ENCODE assay signal across 18 cellular contexts in the genomic region with DNA sequence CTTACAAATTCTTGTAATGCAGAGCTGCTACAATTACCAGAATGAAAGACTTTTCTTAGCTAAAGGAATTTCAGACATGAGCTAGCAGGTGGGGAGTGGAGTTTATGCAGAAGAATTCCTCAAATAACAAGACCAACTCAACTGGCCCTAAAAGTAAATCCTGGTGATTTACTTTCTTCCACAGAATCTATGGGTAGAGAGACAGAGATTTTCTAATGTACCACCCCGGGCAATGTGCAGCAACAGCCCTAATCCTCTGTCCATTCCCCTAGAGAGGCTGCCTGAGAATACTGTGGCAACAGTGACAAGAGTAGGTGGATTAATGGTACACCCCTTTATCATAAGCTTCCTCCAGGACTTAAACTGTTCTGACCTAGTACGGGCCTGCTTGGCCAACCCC. TPM values are rescaled to one million over a fixed set of nuclear protein-coding genes. Genes with fewer than 3 reads are reported as not detected.
DNase-seq lines count a peak whose midpoint lies in the region; ATAC-seq and TF ChIP-seq lines count a peak whose summit lies in the region.
"Had no signal": no experiment of that assay in that cellular context is flagged by ENCODE, and none has a peak within 500 bp of the region (broad histone marks: within the 10 kb centered on the region; RNA-seq: fewer than 3 reads in every experiment).

No MANE protein-coding gene starts in this region.

- POLR2A ChIA-PET in A673 (lab: Charles Lee; ENCODE audit: low non-redundant PET) = no interaction called here

- WGBS in right cardiac atrium = 84% methylated on average over 2 of the region's 2 CpGs
- 79 to 94% methylated on average over 2 of the region's 2 CpGs for WGBS in lower leg skin, 2 donors

- ATAC-seq in right cardiac atrium = no peak
- ATAC-seq: A549, HCT116 had no signal

- TF ChIP-seq CTCF in cardiac muscle cell (IDR thresholded peaks at IDR 0.05; ENCODE audit: low read depth, low read length) (no peak), retinal pigment epithelial cell (conservative IDR thresholded peaks at IDR 0.05; ENCODE audit: low read depth, low read length) (no peak), lower leg skin (IDR thresholded peaks at IDR 0.05) (no peak), A673 (conservative IDR thresholded peaks at IDR 0.05; ENCODE audit: low read depth, low read length) (no peak)

- peak overlapping the region; percentile 10 for H3K27ac ChIP-seq in cardiac muscle cell
- H3K27ac ChIP-seq in right cardiac atrium (ENCODE audit: low read length) = no peak overlapping the region
- H3K27ac ChIP-seq in A673 (ENCODE audit: low read depth, low read length, poor library complexity, severe bottlenecking) = no peak overlapping the region
- H3K27ac ChIP-seq: 22Rv1, A549, BLaER1 had no signal

- no peak for TF ChIP-seq POLR2A in lower leg skin (IDR thresholded peaks at IDR 0.05)

- DNase-seq in cardiac muscle cell (ENCODE audit: low read depth in 1 of 2, low spot score in 1 of 2) (no peak), right cardiac atrium (no peak), astrocyte of the hippocampus (ENCODE audit: low read depth, low spot score) (peak; percentile 2), myocyte (ENCODE audit: low read depth) (peak; percentile 15), retinal pigment epithelial cell (ENCODE audit: low read depth) (peak; percentile 32), ureter (ENCODE audit: low spot score) (no peak), lower leg skin (ENCODE audit: low spot score in 2 of 2) (no peak), A673 (ENCODE audit: low spot score) (no peak)
- DNase-seq: CD4-positive, alpha-beta memory T cell; DMS79 treated with DMSO at 0.1 percent for 48 hours; GF-D8; GOT3; H7; HFFc6 had no signal

- intact Hi-C loops in right cardiac atrium (cut with DNase I) = loop anchor here in 1 of 4 donors (10.0 kb wide), 1 partner anchor 210 kb away; no protein-coding TSS in a partner anchor
- intact Hi-C loops in lower leg skin (cut with DNase I; ENCODE audit: low total_unique reads) = loop anchor here (10.0 kb wide), 1 partner anchor 210 kb away; no protein-coding TSS in a partner anchor
- intact Hi-C loops in A673 (cut with micrococcal nuclease; ENCODE audit: unreplicated experiment) = no loop called here

- no peaks in the 10 kb centered on the region for H3K9me3 ChIP-seq in cardiac muscle cell (ENCODE audit: low read depth)
- H3K9me3 ChIP-seq in right cardiac atrium (ENCODE audit: control insufficient read depth, low read length) = no peaks in the 10 kb centered on the region
- H3K9me3 ChIP-seq in A673 (ENCODE audit: low read depth, low read length, poor library complexity, severe bottlenecking) = no peaks in the 10 kb centered on the region

- CTCF ChIA-PET in A673 (lab: Charles Lee) = no interaction called here

- no peaks in the 10 kb centered on the region for H3K4me1 ChIP-seq in cardiac muscle cell (ENCODE audit: low read depth)
- H3K4me1 ChIP-seq in right cardiac atrium (ENCODE audit: control insufficient read depth, insufficient read depth, low read length) = no peaks in the 10 kb centered on the region
- no peaks in the 10 kb centered on the region for H3K4me1 ChIP-seq in A673 (ENCODE audit: insufficient read depth, low read length, poor library complexity, severe bottlenecking)
- H3K4me1 ChIP-seq: A549, BLaER1 had no signal

- H3K36me3 ChIP-seq in cardiac muscle cell (peaks cover 57% of the 10 kb centered on the region), A673 (ENCODE audit: insufficient read depth, low read length, poor library complexity, severe bottlenecking) (peaks cover 57% of the 10 kb centered on the region)

- no TSS peak for BruUV-seq in A673 (replicated peaks; lab: Mats Ljungman, UMichigan)

- H3K4me3 ChIP-seq in cardiac muscle cell (no peak overlapping the region), right cardiac atrium (ENCODE audit: low read length) (no peak overlapping the region), retinal pigment epithelial cell (ENCODE audit: low read length) (no peak overlapping the region), lower leg skin (ENCODE audit: low read depth, poor library complexity, severe bottlenecking) (no peak overlapping the region), A673 (ENCODE audit: low read depth, low read length, poor library complexity, severe bottlenecking) (no peak overlapping the region)
- H3K4me3 ChIP-seq: A549, BLaER1 had no signal

- H3K27me3 ChIP-seq in cardiac muscle cell = no peaks in the 10 kb centered on the region
- no peaks in the 10 kb centered on the region for H3K27me3 ChIP-seq in right cardiac atrium (ENCODE audit: control insufficient read depth, insufficient read depth)
- H3K27me3 ChIP-seq in A673 (replicated peaks; ENCODE audit: insufficient read depth, low read depth, low read length, poor library complexity) = no peaks in the 10 kb centered on the region
- H3K27me3 ChIP-seq: BLaER1 had no signal

RNA-seq across cellular contexts. Expression of a gene that starts 55.2 kb away (rescaled TPM):
- 16.0 and 20.6 TPM in 2 replicates for total RNA-seq in cardiac muscle cell
- polyA plus RNA-seq in cardiac muscle cell = 14.6 and 14.7 TPM in 2 replicates
- total RNA-seq in right cardiac atrium = 10 to 100 TPM; 13.5 to 17.2 (median 14.6) TPM
- polyA plus RNA-seq in right cardiac atrium = 7.4 TPM
- 24.1 and 24.2 TPM in 2 replicates for total RNA-seq in myocyte
- 7.2 TPM for polyA plus RNA-seq in myocyte (2012)
- total RNA-seq in ureter = 48.5 TPM
- 10 to 100 TPM; 21.8 to 23.7 (median 22.5) TPM for total RNA-seq in lower leg skin
- 34.2 and 38.5 TPM in 2 replicates for total RNA-seq in A673 (2021)

Comparison
In these comparisons a context has a peak if more than half of its experiments do, and no peak if none do; other contexts are left out.
1. DNase-seq: peak in astrocyte of the hippocampus (single experiment), myocyte (single experiment) and retinal pigment epithelial cell (single experiment); none in cardiac muscle cell (0 of 2), right cardiac atrium (0 of 3), ureter (single experiment), lower leg skin (0 of 2) and A673 (single experiment).